ENCODE assay signal across 16 cellular contexts in the genomic region with DNA sequence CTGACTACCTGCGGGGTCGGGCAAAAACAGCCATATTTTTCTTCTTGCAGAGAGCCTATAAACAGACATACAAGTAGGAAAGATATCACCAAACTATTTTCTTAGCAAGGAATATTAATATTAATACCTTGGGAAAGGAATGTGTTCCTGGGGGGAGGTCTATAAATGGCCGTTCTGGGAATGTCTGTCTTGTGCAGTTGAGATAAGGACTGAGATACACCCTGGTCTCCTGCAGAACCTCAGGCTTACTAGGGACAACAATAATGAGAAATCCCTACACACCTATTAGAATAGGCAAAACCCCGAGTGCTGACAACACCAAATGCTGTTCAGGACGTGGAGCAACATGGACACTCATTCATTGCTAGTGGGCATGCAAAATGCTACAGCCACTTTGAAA.
DNase-seq lines count a peak whose midpoint lies in the region; ATAC-seq and TF ChIP-seq lines count a peak whose summit lies in the region.
"Had no signal": no experiment of that assay in that cellular context is flagged by ENCODE, and none has a peak within 500 bp of the region (broad histone marks: within the 10 kb centered on the region; RNA-seq: fewer than 3 reads in every experiment).

No MANE protein-coding gene starts in this region.

- RAD21 ChIA-PET in HCT116 (lab: Charles Lee; ENCODE audit: low non-redundant PET in 1 of 2, low total read pairs in 2 of 2, uncharacterized antibody in 2 of 2, unreplicated experiment in 2 of 2), result no interaction called here

- H3K27me3 Mint-ChIP-seq in endodermal cell (ENCODE audit: insufficient read depth), result no peaks in the 10 kb centered on the region
- H3K27me3 Mint-ChIP-seq: CD4-positive, alpha-beta memory T cell had no signal

- H2AFZ ChIP-seq in HCT116 (ENCODE audit: low read depth, low read length, poor library complexity, severe bottlenecking) (no peak overlapping the region), OCI-LY7 (ENCODE audit: low read length) (no peak overlapping the region)
- H2AFZ ChIP-seq: GM23248 had no signal

- H3K79me2 ChIP-seq in HCT116 (ENCODE audit: insufficient read depth, low read length), result no peaks in the 10 kb centered on the region
- H3K79me2 ChIP-seq in OCI-LY7 (ENCODE audit: insufficient read depth, low read depth, low read length), result no peaks in the 10 kb centered on the region

- intact Hi-C loops in HCT116 (cut with micrococcal nuclease), result no loop called here
- intact Hi-C loops in OCI-LY7 (cut with micrococcal nuclease; ENCODE audit: unreplicated experiment), result no loop called here

- CTCF ChIA-PET in HCT116 (lab: Charles Lee), result no interaction called here
- CTCF ChIA-PET in OCI-LY7 (lab: Charles Lee; ENCODE audit: unreplicated experiment), result no interaction called here

- BruUV-seq in HCT116 (replicated peaks; lab: Mats Ljungman, UMichigan) (no TSS peak), OCI-LY7 (replicated peaks; lab: Mats Ljungman, UMichigan) (no TSS peak)

- H3K4me3 ChIP-seq in HCT116 (replicated peaks in 1 of 2; ENCODE audit: low read depth in 1 of 2, low read length in 2 of 2) (no peak overlapping the region), OCI-LY7 (ENCODE audit: low read depth, low read length, poor library complexity, severe bottlenecking) (no peak overlapping the region), endodermal cell (ENCODE audit: low read length) (peak overlapping the region; percentile 37)
- H3K4me3 ChIP-seq: GM23248 had no signal

- no peaks in the 10 kb centered on the region for H3K36me3 Mint-ChIP-seq in endodermal cell (ENCODE audit: low read depth)

- DNase-seq in HCT116 (ENCODE audit: low read depth, low spot score), result no peak
- peak; percentile 3 for DNase-seq in OCI-LY7 (ENCODE audit: low spot score)
- no peak for DNase-seq in endodermal cell
- DNase-seq in caudate nucleus (lab: John Stamatoyannopoulos, UW), result no peak
- no peak for DNase-seq in NK-92 (lab: John Stamatoyannopoulos, UW; ENCODE audit: unreplicated experiment)
- DNase-seq: C1 segment of cervical spinal cord; CD4-positive, alpha-beta memory T cell; COR-L47; DMS153; DMS79 treated with DMSO at 0.1 percent for 48 hours; GF-D8; GM23248; H7; HCEC 1CT; HFFc6 had no signal

- H3K9ac ChIP-seq in HCT116 (ENCODE audit: low read length) (no peak overlapping the region), endodermal cell (ENCODE audit: extremely low read depth, low read length, poor library complexity, severe bottlenecking) (no peak overlapping the region)
- H3K9ac ChIP-seq: GM23248 had no signal

- TF ChIP-seq POLR2A in HCT116 (IDR thresholded peaks at IDR 0.05; ENCODE audit: borderline replicate concordance, extremely low read depth, insufficient read depth, insufficient read length), result no peak

- no peak overlapping the region for H3K27ac ChIP-seq in HCT116 (ENCODE audit: low read depth, low read length)
- no peak overlapping the region for H3K27ac ChIP-seq in OCI-LY7 (ENCODE audit: low read depth, low read length, poor library complexity, severe bottlenecking)
- no peak overlapping the region for H3K27ac ChIP-seq in endodermal cell (ENCODE audit: low read depth, low read length)
- no peak overlapping the region for H3K27ac ChIP-seq in caudate nucleus (ENCODE audit: low read depth, low read length)
- H3K27ac ChIP-seq: GM23248 had no signal

- TF ChIP-seq RAD21 in HCT116 (IDR thresholded peaks at IDR 0.05; ENCODE audit: low read depth), result no peak

- H3K4me2 ChIP-seq in HCT116 (ENCODE audit: low read length) (no peak overlapping the region), OCI-LY7 (ENCODE audit: low read length) (no peak overlapping the region)

- H3K27me3 ChIP-seq in HCT116 (ENCODE audit: insufficient read depth, low read length) (no peaks in the 10 kb centered on the region), endodermal cell (ENCODE audit: control insufficient read depth, insufficient read depth, low read length, poor library complexity, severe bottlenecking) (no peaks in the 10 kb centered on the region)

- 94 to 96% methylated on average over 2 to 5 of the region's 5 CpGs for WGBS in endodermal cell (ENCODE audit: insufficient coverage in 1 of 2, insufficient read length in 1 of 2), 2 experiments

- no peak for TF ChIP-seq CTCF in HCT116 (IDR thresholded peaks at IDR 0.05 in 2 of 3, conservative IDR thresholded peaks at IDR 0.05 in 1 of 3; ENCODE audit: borderline replicate concordance in 1 of 3, insufficient read depth in 1 of 3, low read depth in 2 of 3, low read length in 2 of 3)
- no peak for TF ChIP-seq CTCF in OCI-LY7 (conservative IDR thresholded peaks at IDR 0.05; ENCODE audit: low read length)
- no peak for TF ChIP-seq CTCF in endodermal cell (conservative IDR thresholded peaks at IDR 0.05)

- no peak for ATAC-seq in HCT116
- ATAC-seq in GM19351 (IDR thresholded peaks at IDR 0.05; ENCODE audit: unreplicated experiment), result no peak

- H3K4me1 Mint-ChIP-seq in endodermal cell, result no peaks in the 10 kb centered on the region
- H3K4me1 Mint-ChIP-seq: CD4-positive, alpha-beta memory T cell had no signal

- peaks cover 56% of the 10 kb centered on the region for H3K9me3 Mint-ChIP-seq in endodermal cell

- POLR2A ChIA-PET in HCT116 (lab: Charles Lee), result no interaction called here
- POLR2A ChIA-PET in OCI-LY7 (lab: Charles Lee), result no interaction called here

- no peak overlapping the region for H3K27ac Mint-ChIP-seq in endodermal cell
- H3K27ac Mint-ChIP-seq: HFFc6 had no signal

- H3K9me2 ChIP-seq in HCT116 (ENCODE audit: insufficient read depth) (no peaks in the 10 kb centered on the region), OCI-LY7 (ENCODE audit: insufficient read depth, low read length) (no peaks in the 10 kb centered on the region)

- no peak overlapping the region for H3K4me3 Mint-ChIP-seq in endodermal cell
- H3K4me3 Mint-ChIP-seq: CD4-positive, alpha-beta memory T cell; HFFc6 had no signal

- H4K20me1 ChIP-seq in HCT116 (ENCODE audit: insufficient read depth) (no peaks in the 10 kb centered on the region), OCI-LY7 (ENCODE audit: insufficient read depth, low read length) (no peaks in the 10 kb centered on the region)

- no peaks in the 10 kb centered on the region for H3K36me3 ChIP-seq in HCT116 (ENCODE audit: control insufficient read depth in 1 of 2, insufficient read depth in 2 of 2, low read length in 2 of 2)
- no peaks in the 10 kb centered on the region for H3K36me3 ChIP-seq in OCI-LY7 (ENCODE audit: insufficient read depth, low read length)
- no peaks in the 10 kb centered on the region for H3K36me3 ChIP-seq in endodermal cell (ENCODE audit: control insufficient read depth, insufficient read depth, low read length)

- H3K9me3 ChIP-seq in HCT116 (ENCODE audit: control insufficient read depth in 1 of 2, insufficient read depth in 1 of 2, low read depth in 1 of 2, low read length in 2 of 2) (peaks cover 0 to 8% of the 10 kb centered on the region in 2 experiments; a peak in 1 of 4 replicates), OCI-LY7 (ENCODE audit: low read length) (no peaks in the 10 kb centered on the region), endodermal cell (ENCODE audit: control insufficient read depth, low read length) (peaks cover 35% of the 10 kb centered on the region)

- H3K4me1 ChIP-seq in HCT116 (ENCODE audit: control insufficient read depth in 1 of 2, insufficient read depth in 2 of 2, low read length in 2 of 2) (no peaks in the 10 kb centered on the region), OCI-LY7 (ENCODE audit: insufficient read depth, low read length, poor library complexity, severe bottlenecking) (no peaks in the 10 kb centered on the region), endodermal cell (ENCODE audit: control insufficient read depth, insufficient read depth, low read length) (no peaks in the 10 kb centered on the region)

TF ChIP-seq in HCT116, 20 proteins besides CTCF, POLR2A, EP300 and RAD21:
- TF ChIP-seq ZFX (IDR thresholded peaks at IDR 0.05) (no peak), MAX (IDR thresholded peaks at IDR 0.05) (no peak), CBX3 (IDR thresholded peaks at IDR 0.05; ENCODE audit: low read depth) (peak; percentile 66; the same call in 1 of the 2 replicates), REST (IDR thresholded peaks at IDR 0.05; ENCODE audit: low read depth) (no peak)
